Comparison of ENCODE assay signal across 3 cellular contexts in the genomic region with DNA sequence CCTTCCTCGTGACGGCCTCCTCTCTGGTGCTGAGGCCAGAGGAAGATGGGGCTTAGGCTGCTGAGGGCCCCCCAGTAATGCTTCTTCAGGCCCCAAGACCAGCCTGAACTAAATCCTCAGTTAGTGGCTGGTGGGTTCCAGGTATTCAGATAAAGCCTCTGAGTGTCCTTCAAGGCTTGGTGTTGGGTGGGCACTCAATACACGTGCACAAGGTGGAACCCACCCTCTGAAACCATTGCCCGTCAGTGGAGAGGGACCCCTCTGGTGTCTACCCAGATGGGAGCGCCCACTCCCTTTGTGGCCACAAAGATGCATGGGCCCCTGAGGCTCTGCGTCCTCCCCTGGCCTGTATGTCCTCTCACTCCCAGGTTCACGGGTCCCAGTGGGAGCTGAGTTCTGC.
"Had no signal": no experiment of that assay in that cellular context is flagged by ENCODE, and none has a peak within 500 bp of the region (broad histone marks: within the 10 kb centered on the region; RNA-seq: fewer than 3 reads in every experiment).

No MANE protein-coding gene starts in this region.

- H3K4me3 ChIP-seq: GM12878 had no signal

- DNase-seq: GDM1, GF-D8 had no signal

- ATAC-seq: GM12878 had no signal
